ENCODE assay signal across 8 cellular contexts in the genomic region with DNA sequence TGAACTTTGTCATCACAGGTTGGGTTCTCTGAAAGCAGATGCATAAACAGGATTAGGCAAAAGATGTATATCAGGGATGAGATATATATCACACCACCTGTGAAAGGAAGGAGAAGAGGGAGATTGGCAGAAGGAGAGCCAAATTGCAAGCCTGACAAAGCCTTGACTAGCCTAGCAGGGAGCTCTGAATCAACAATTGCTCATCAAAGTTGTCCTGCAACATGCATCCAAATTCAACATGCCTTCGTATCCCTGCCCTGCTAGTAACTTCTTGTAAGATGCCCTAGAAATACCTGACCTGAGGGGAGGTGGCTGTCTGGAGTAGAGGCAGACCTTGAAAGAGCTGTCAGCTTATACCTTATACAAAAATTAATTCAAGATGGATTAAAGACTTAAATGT.
"Had no signal": no experiment of that assay in that cellular context is flagged by ENCODE, and none has a peak within 500 bp of the region (broad histone marks: within the 10 kb centered on the region; RNA-seq: fewer than 3 reads in every experiment).

No MANE protein-coding gene starts in this region.

- H3K4me3 ChIP-seq: GM12878 had no signal

- FAIRE-seq: G401.6, GM12878, GM12891, GM12892, GM18507, GM19239 had no signal

- DNase-seq: GDM1, GF-D8 had no signal

- ATAC-seq: GM12878 had no signal
